1 cellular context compared by ENCODE assay signal in the genomic region with DNA sequence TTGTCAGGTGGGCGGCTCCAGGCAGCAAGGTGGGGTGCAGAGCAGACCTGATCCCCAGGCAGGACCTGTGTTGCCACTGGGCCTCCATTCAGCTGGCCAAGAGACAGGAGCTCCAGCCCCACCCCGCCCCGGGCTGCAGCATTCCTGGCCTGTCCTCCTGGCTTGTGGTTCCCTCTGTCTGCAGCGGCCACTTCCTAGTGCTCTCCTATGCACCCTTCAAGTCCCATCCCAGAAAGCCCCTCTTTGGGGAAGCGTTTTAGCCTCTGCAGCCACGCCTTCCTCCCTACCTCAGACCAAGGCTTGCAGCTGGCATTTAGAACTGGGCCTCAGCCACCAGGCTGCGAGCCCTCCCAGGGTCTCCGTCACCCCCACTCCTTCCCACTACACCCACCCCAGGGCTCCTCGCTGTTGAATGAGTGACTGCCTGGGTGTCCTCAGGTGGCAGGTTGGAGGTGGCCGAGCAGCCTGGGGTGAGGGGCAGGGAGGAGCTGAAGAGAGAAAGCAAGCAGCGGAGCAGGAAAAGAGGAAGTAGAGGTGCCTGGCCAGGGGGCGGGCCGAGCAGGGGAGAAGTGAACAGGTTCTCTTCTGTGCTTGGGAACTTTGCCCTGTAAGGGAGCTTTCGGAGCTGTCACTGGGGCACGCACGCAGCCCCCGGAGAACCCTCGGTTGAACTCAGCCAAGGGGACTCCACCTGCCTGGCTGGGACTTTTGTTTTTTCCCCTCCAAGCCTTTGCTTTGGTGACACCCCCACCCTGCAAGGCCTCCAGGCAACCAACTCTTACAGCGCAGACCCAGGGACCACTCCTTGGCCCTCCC.
A peak's percentile ranks its signal among the peaks of the same experiment; 100 is the strongest.
TF ChIP-seq lines count a peak whose summit lies in the region.

No MANE protein-coding gene starts in this region.

TF ChIP-seq in GM12878, 131 proteins besides CTCF, POLR2A, EP300 and RAD21 (continued from another document and continues in another):
- TF ChIP-seq, protein P1, sequence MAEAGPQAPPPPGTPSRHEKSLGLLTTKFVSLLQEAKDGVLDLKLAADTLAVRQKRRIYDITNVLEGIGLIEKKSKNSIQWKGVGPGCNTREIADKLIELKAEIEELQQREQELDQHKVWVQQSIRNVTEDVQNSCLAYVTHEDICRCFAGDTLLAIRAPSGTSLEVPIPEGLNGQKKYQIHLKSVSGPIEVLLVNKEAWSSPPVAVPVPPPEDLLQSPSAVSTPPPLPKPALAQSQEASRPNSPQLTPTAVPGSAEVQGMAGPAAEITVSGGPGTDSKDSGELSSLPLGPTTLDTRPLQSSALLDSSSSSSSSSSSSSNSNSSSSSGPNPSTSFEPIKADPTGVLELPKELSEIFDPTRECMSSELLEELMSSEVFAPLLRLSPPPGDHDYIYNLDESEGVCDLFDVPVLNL (IDR thresholded peaks at IDR 0.05; ENCODE audit: low read depth, low read length) = no peak
- TF ChIP-seq RBBP5 (conservative IDR thresholded peaks at IDR 0.05) (no peak), DPF2 (IDR thresholded peaks at IDR 0.05) (peak; percentile 55; the same call in 1 of the 2 replicates), TBL1XR1 (IDR thresholded peaks at IDR 0.05; ENCODE audit: low read depth, low read length) (peak; percentile 80), SMAD1 (IDR thresholded peaks at IDR 0.05; ENCODE audit: low read depth, partially characterized antibody) (peak; percentile 55), NR2C1 (IDR thresholded peaks at IDR 0.05) (no peak), JUNB (IDR thresholded peaks at IDR 0.05) (no peak), NRF1 (conservative IDR thresholded peaks at IDR 0.05; ENCODE audit: low read depth, low read length) (no peak), BCL11A (IDR thresholded peaks at IDR 0.05; ENCODE audit: low read depth, low read length) (no peak; the same call in 1 of the 2 replicates), ZNF217 (IDR thresholded peaks at IDR 0.05) (peak; percentile 28), SIN3A (IDR thresholded peaks at IDR 0.05; ENCODE audit: low read depth, low read length) (0 out of 2 replicates have a peak, but pooled peaks have one; percentile 30), MYB (IDR thresholded peaks at IDR 0.05; ENCODE audit: borderline replicate concordance, low read depth, low read length) (no peak), ESRRA (IDR thresholded peaks at IDR 0.05; ENCODE audit: low read length) (no peak), IKZF1 (conservative IDR thresholded peaks at IDR 0.05) (peak; percentile 89), SMC3 (IDR thresholded peaks at IDR 0.05; ENCODE audit: borderline replicate concordance, low read length) (no peak; the same call in 1 of the 2 replicates), FOXM1 (IDR thresholded peaks at IDR 0.05; ENCODE audit: low read depth, low read length) (no peak), FOS (IDR thresholded peaks at IDR 0.05; ENCODE audit: borderline replicate concordance, extremely low read depth, insufficient read length) (no peak), SREBF2 (IDR thresholded peaks at IDR 0.05; ENCODE audit: low read length) (no peak), JUND (IDR thresholded peaks at IDR 0.05; ENCODE audit: low read depth, low read length) (no peak), STAT3 (IDR thresholded peaks at IDR 0.05; ENCODE audit: low read depth, low read length) (no peak; the same call in 1 of the 2 replicates), YY1 (IDR thresholded peaks at IDR 0.05; ENCODE audit: low read depth, low read length) (no peak), MXI1 (IDR thresholded peaks at IDR 0.05; ENCODE audit: low read depth, low read length) (0 out of 2 replicates have a peak, but pooled peaks have one; percentile 25), CHD4 (IDR thresholded peaks at IDR 0.05) (no peak), TCF12 (IDR thresholded peaks at IDR 0.05; ENCODE audit: low read depth, low read length) (peak; percentile 75), EGR1 (IDR thresholded peaks at IDR 0.05; ENCODE audit: borderline replicate concordance in 1 of 2, low read depth in 2 of 2, low read length in 2 of 2) (0 out of 3 replicates have a peak, but pooled peaks of 1 of the 2 experiments have one; percentile 19), CREB1 (IDR thresholded peaks at IDR 0.05; ENCODE audit: low read depth) (no peak), IRF4 (IDR thresholded peaks at IDR 0.05; ENCODE audit: low read depth, low read length) (no peak), MTA3 (IDR thresholded peaks at IDR 0.05; ENCODE audit: borderline replicate concordance, low read length) (no peak), GABPA (IDR thresholded peaks at IDR 0.05; ENCODE audit: low read depth) (no peak), RAD51 (IDR thresholded peaks at IDR 0.05) (no peak), RCOR1 (conservative IDR thresholded peaks at IDR 0.05; ENCODE audit: low read depth, low read length) (no peak), CBX3 (IDR thresholded peaks at IDR 0.05; ENCODE audit: borderline replicate concordance, low read depth) (no peak), NBN (IDR thresholded peaks at IDR 0.05) (peak; percentile 93), STAT1 (conservative IDR thresholded peaks at IDR 0.05) (no peak), HDAC2 (IDR thresholded peaks at IDR 0.05) (no peak), ZZZ3 (IDR thresholded peaks at IDR 0.05; ENCODE audit: control insufficient read depth, insufficient read length, low read depth) (no peak), FOXK2 (IDR thresholded peaks at IDR 0.05) (no peak), TCF7 (IDR thresholded peaks at IDR 0.05; ENCODE audit: borderline replicate concordance) (no peak), CREM (IDR thresholded peaks at IDR 0.05; ENCODE audit: low read depth) (peak; percentile 54), BHLHE40 (IDR thresholded peaks at IDR 0.05; ENCODE audit: borderline replicate concordance in 1 of 2, low read depth in 2 of 2, low read length in 1 of 2) (peak; percentile 39 to 85; a peak in 3 of 4 replicates), MTA2 (IDR thresholded peaks at IDR 0.05; ENCODE audit: low read depth) (peak; percentile 73), CBFB (IDR thresholded peaks at IDR 0.05; ENCODE audit: low read depth) (no peak)
- TF ChIP-seq, protein P2, sequence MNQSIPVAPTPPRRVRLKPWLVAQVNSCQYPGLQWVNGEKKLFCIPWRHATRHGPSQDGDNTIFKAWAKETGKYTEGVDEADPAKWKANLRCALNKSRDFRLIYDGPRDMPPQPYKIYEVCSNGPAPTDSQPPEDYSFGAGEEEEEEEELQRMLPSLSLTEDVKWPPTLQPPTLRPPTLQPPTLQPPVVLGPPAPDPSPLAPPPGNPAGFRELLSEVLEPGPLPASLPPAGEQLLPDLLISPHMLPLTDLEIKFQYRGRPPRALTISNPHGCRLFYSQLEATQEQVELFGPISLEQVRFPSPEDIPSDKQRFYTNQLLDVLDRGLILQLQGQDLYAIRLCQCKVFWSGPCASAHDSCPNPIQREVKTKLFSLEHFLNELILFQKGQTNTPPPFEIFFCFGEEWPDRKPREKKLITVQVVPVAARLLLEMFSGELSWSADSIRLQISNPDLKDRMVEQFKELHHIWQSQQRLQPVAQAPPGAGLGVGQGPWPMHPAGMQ (IDR thresholded peaks at IDR 0.05; ENCODE audit: borderline replicate concordance) = no peak
- TF ChIP-seq, protein P3, sequence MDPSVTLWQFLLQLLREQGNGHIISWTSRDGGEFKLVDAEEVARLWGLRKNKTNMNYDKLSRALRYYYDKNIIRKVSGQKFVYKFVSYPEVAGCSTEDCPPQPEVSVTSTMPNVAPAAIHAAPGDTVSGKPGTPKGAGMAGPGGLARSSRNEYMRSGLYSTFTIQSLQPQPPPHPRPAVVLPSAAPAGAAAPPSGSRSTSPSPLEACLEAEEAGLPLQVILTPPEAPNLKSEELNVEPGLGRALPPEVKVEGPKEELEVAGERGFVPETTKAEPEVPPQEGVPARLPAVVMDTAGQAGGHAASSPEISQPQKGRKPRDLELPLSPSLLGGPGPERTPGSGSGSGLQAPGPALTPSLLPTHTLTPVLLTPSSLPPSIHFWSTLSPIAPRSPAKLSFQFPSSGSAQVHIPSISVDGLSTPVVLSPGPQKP (IDR thresholded peaks at IDR 0.05; ENCODE audit: low read depth, low read length) = no peak; the same call in 1 of the 2 replicates
- TF ChIP-seq, protein P4, sequence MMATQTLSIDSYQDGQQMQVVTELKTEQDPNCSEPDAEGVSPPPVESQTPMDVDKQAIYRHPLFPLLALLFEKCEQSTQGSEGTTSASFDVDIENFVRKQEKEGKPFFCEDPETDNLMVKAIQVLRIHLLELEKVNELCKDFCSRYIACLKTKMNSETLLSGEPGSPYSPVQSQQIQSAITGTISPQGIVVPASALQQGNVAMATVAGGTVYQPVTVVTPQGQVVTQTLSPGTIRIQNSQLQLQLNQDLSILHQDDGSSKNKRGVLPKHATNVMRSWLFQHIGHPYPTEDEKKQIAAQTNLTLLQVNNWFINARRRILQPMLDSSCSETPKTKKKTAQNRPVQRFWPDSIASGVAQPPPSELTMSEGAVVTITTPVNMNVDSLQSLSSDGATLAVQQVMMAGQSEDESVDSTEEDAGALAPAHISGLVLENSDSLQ (IDR thresholded peaks at IDR 0.05) = peak; percentile 87
- TF ChIP-seq, protein P5, sequence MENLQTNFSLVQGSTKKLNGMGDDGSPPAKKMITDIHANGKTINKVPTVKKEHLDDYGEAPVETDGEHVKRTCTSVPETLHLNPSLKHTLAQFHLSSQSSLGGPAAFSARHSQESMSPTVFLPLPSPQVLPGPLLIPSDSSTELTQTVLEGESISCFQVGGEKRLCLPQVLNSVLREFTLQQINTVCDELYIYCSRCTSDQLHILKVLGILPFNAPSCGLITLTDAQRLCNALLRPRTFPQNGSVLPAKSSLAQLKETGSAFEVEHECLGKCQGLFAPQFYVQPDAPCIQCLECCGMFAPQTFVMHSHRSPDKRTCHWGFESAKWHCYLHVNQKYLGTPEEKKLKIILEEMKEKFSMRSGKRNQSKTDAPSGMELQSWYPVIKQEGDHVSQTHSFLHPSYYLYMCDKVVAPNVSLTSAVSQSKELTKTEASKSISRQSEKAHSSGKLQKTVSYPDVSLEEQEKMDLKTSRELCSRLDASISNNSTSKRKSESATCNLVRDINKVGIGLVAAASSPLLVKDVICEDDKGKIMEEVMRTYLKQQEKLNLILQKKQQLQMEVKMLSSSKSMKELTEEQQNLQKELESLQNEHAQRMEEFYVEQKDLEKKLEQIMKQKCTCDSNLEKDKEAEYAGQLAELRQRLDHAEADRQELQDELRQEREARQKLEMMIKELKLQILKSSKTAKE (IDR thresholded peaks at IDR 0.05; ENCODE audit: low read depth, poor library complexity, severe bottlenecking) = peak; percentile 80
- TF ChIP-seq, protein P6, sequence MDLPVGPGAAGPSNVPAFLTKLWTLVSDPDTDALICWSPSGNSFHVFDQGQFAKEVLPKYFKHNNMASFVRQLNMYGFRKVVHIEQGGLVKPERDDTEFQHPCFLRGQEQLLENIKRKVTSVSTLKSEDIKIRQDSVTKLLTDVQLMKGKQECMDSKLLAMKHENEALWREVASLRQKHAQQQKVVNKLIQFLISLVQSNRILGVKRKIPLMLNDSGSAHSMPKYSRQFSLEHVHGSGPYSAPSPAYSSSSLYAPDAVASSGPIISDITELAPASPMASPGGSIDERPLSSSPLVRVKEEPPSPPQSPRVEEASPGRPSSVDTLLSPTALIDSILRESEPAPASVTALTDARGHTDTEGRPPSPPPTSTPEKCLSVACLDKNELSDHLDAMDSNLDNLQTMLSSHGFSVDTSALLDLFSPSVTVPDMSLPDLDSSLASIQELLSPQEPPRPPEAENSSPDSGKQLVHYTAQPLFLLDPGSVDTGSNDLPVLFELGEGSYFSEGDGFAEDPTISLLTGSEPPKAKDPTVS (IDR thresholded peaks at IDR 0.05; ENCODE audit: low read depth, low read length) = no peak
- TF ChIP-seq, protein P7, sequence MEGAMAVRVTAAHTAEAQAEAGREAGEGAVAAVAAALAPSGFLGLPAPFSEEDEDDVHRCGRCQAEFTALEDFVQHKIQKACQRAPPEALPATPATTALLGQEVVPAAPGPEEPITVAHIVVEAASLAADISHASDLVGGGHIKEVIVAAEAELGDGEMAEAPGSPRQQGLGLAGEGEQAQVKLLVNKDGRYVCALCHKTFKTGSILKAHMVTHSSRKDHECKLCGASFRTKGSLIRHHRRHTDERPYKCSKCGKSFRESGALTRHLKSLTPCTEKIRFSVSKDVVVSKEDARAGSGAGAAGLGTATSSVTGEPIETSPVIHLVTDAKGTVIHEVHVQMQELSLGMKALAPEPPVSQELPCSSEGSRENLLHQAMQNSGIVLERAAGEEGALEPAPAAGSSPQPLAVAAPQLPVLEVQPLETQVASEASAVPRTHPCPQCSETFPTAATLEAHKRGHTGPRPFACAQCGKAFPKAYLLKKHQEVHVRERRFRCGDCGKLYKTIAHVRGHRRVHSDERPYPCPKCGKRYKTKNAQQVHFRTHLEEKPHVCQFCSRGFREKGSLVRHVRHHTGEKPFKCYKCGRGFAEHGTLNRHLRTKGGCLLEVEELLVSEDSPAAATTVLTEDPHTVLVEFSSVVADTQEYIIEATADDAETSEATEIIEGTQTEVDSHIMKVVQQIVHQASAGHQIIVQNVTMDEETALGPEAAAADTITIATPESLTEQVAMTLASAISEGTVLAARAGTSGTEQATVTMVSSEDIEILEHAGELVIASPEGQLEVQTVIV (IDR thresholded peaks at IDR 0.05; ENCODE audit: borderline replicate concordance, partially characterized antibody) = peak; percentile 23
- TF ChIP-seq, protein P8, sequence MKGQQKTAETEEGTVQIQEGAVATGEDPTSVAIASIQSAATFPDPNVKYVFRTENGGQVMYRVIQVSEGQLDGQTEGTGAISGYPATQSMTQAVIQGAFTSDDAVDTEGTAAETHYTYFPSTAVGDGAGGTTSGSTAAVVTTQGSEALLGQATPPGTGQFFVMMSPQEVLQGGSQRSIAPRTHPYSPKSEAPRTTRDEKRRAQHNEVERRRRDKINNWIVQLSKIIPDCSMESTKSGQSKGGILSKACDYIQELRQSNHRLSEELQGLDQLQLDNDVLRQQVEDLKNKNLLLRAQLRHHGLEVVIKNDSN (IDR thresholded peaks at IDR 0.05; ENCODE audit: borderline replicate concordance, extremely low read length, insufficient read depth, low read depth, low read length) = no peak
- TF ChIP-seq, protein P9, sequence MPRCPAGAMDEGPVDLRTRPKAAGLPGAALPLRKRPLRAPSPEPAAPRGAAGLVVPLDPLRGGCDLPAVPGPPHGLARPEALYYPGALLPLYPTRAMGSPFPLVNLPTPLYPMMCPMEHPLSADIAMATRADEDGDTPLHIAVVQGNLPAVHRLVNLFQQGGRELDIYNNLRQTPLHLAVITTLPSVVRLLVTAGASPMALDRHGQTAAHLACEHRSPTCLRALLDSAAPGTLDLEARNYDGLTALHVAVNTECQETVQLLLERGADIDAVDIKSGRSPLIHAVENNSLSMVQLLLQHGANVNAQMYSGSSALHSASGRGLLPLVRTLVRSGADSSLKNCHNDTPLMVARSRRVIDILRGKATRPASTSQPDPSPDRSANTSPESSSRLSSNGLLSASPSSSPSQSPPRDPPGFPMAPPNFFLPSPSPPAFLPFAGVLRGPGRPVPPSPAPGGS (IDR thresholded peaks at IDR 0.05; ENCODE audit: borderline replicate concordance, insufficient read depth, low read depth, low read length, poor library complexity, severe bottlenecking) = peak; percentile 83
- TF ChIP-seq, protein P10, sequence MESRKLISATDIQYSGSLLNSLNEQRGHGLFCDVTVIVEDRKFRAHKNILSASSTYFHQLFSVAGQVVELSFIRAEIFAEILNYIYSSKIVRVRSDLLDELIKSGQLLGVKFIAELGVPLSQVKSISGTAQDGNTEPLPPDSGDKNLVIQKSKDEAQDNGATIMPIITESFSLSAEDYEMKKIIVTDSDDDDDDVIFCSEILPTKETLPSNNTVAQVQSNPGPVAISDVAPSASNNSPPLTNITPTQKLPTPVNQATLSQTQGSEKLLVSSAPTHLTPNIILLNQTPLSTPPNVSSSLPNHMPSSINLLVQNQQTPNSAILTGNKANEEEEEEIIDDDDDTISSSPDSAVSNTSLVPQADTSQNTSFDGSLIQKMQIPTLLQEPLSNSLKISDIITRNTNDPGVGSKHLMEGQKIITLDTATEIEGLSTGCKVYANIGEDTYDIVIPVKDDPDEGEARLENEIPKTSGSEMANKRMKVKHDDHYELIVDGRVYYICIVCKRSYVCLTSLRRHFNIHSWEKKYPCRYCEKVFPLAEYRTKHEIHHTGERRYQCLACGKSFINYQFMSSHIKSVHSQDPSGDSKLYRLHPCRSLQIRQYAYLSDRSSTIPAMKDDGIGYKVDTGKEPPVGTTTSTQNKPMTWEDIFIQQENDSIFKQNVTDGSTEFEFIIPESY (IDR thresholded peaks at IDR 0.05) = no peak
